In genomic region chr6:137866200-137866913, GRCh38 we compare ENCODE assay signal across 8 cellular contexts. TPM values are rescaled to one million over a fixed set of nuclear protein-coding genes. Genes with fewer than 3 reads are reported as not detected.
A peak's percentile ranks its signal among the peaks of the same experiment; 100 is the strongest.
DNase-seq lines count a peak whose midpoint lies in the region; ATAC-seq and TF ChIP-seq lines count a peak whose summit lies in the region.

No MANE protein-coding gene starts in this region.

- H3K27ac Mint-ChIP-seq in WTC11 = 0 out of 2 replicates have a peak overlapping the region, but pooled peaks have one; percentile 58

- no peak for TF ChIP-seq POLR2A in esophagus muscularis mucosa (IDR thresholded peaks at IDR 0.05; ENCODE audit: low read depth)

- WGBS in esophagus muscularis mucosa = 11% methylated on average over 25 of the region's 25 CpGs

- H3K4me3 Mint-ChIP-seq in WTC11 = peak overlapping the region; percentile 79

- peaks cover 48% of the 10 kb centered on the region for H3K4me1 Mint-ChIP-seq in WTC11

- H3K36me3 ChIP-seq in esophagus muscularis mucosa (peaks cover 0 to 2% (median 0%) of the 10 kb centered on the region in 4 donors), neural cell (ENCODE audit: insufficient read depth, low read length) (no peaks in the 10 kb centered on the region)

- H3K4me2 ChIP-seq in neural cell (ENCODE audit: low read length) = peak overlapping the region; percentile 48

- H3K27me3 ChIP-seq in esophagus muscularis mucosa (no peaks in the 10 kb centered on the region), neural cell (ENCODE audit: insufficient read depth, low read depth, low read length) (peaks cover 18% of the 10 kb centered on the region)

- intact Hi-C loops in esophagus muscularis mucosa (cut with DNase I) = loop anchor here (2.0 to 10.0 kb wide), 6 partner anchors 44 to 238 kb away; partner anchors contain the start of gene PERP

- H3K27me3 Mint-ChIP-seq in WTC11 (ENCODE audit: low read depth) = peaks cover 31% of the 10 kb centered on the region

- H4K20me1 ChIP-seq in neural cell (ENCODE audit: insufficient read depth) = no peaks in the 10 kb centered on the region

- CTCF ChIA-PET in WTC11 (lab: Charles Lee) = interaction anchor here (0.6 to 4.1 kb wide), 15 partner anchors 9 to 878 kb away, joined by 3 to 54 read pairs (median 4); no protein-coding TSS in a partner anchor

- ATAC-seq in GM19452 (IDR thresholded peaks at IDR 0.05; ENCODE audit: unreplicated experiment) = peak; percentile 29
- ATAC-seq in HG03439 (IDR thresholded peaks at IDR 0.05; ENCODE audit: unreplicated experiment) = peak; percentile 34
- ATAC-seq in WTC11 = peak; percentile 20

- H3K36me3 Mint-ChIP-seq in WTC11 = no peaks in the 10 kb centered on the region

- no peak overlapping the region for H2AFZ ChIP-seq in neural cell (ENCODE audit: low read depth, low read length)

- peak overlapping the region; percentile 54 for H3K9ac ChIP-seq in neural cell (ENCODE audit: low read length)

- H3K4me3 ChIP-seq in esophagus muscularis mucosa = peak overlapping the region; percentile 70 to 93 (median 88)
- H3K4me3 ChIP-seq in neural cell (ENCODE audit: low read length) = peak overlapping the region; percentile 76

- H3K9me3 ChIP-seq in esophagus muscularis mucosa (no peaks in the 10 kb centered on the region), neural cell (ENCODE audit: low read length) (no peaks in the 10 kb centered on the region)

- no peaks in the 10 kb centered on the region for H3F3A ChIP-seq in neural cell (ENCODE audit: insufficient read depth, low read length, poor library complexity, severe bottlenecking)

- TF ChIP-seq CTCF in WTC11 (IDR thresholded peaks at IDR 0.05) (no peak), esophagus muscularis mucosa (IDR thresholded peaks at IDR 0.05) (no peak), neural cell (IDR thresholded peaks at IDR 0.05; ENCODE audit: poor library complexity, severe bottlenecking) (no peak)

- H3K27ac ChIP-seq in esophagus muscularis mucosa (replicated peaks in 1 of 4) (peak overlapping the region; percentile 92 to 94 (median 92)), neural cell (ENCODE audit: low read length) (no peak overlapping the region)

- peak; percentile 45 for DNase-seq in D341Med (ENCODE audit: low spot score)
- peak; percentile 43 for DNase-seq in WTC11 (ENCODE audit: low spot score)
- no peak for DNase-seq in esophagus muscularis mucosa (ENCODE audit: extremely low spot score)
- no peak for DNase-seq in NCI-H446 (lab: John Stamatoyannopoulos, UW)
- no peak for DNase-seq in central memory CD4-positive, alpha-beta T cell

- no peaks in the 10 kb centered on the region for H3K9me3 Mint-ChIP-seq in WTC11

- H3K79me2 ChIP-seq in neural cell (replicated peaks; ENCODE audit: insufficient read depth, low read length) = no peaks in the 10 kb centered on the region

- peaks cover 10 to 65% (median 63%) of the 10 kb centered on the region in 4 donors for H3K4me1 ChIP-seq in esophagus muscularis mucosa

- no peak for TF ChIP-seq RAD21 in neural cell (conservative IDR thresholded peaks at IDR 0.05)

- TF ChIP-seq EP300 in esophagus muscularis mucosa (IDR thresholded peaks at IDR 0.05) (no peak), neural cell (conservative IDR thresholded peaks at IDR 0.05; ENCODE audit: poor library complexity, severe bottlenecking) (no peak)

- H3K9me2 ChIP-seq in neural cell (ENCODE audit: insufficient read depth, low read length) = no peaks in the 10 kb centered on the region

- POLR2A ChIA-PET in WTC11 (lab: Charles Lee) = no interaction called here

TF ChIP-seq in WTC11, 78 proteins besides CTCF, POLR2A, EP300 and RAD21 (continues in another document):
- TF ChIP-seq FOXP1 (CRISPR knock-in tag; IDR thresholded peaks at IDR 0.05; ENCODE audit: borderline replicate concordance) (no peak), OVOL2 (CRISPR knock-in tag; IDR thresholded peaks at IDR 0.05; ENCODE audit: borderline replicate concordance) (no peak), ZNF423 (CRISPR knock-in tag; IDR thresholded peaks at IDR 0.05) (peak; percentile 89), FOXK1 (CRISPR knock-in tag; IDR thresholded peaks at IDR 0.05) (no peak), ESRRA (CRISPR knock-in tag; IDR thresholded peaks at IDR 0.05; ENCODE audit: borderline replicate concordance) (no peak), E2F4 (CRISPR knock-in tag; IDR thresholded peaks at IDR 0.05; ENCODE audit: borderline replicate concordance, low read depth) (no peak), AR (CRISPR knock-in tag; IDR thresholded peaks at IDR 0.05) (no peak), NR2C2 (CRISPR knock-in tag; IDR thresholded peaks at IDR 0.05) (no peak), NFE2L1 (CRISPR knock-in tag; IDR thresholded peaks at IDR 0.05) (no peak)

TF ChIP-seq in neural cell, 6 proteins besides CTCF, POLR2A, EP300 and RAD21:
- TF ChIP-seq TAF1 (IDR thresholded peaks at IDR 0.05; ENCODE audit: low read depth) (no peak), REST (IDR thresholded peaks at IDR 0.05; ENCODE audit: borderline replicate concordance) (no peak), MXI1 (conservative IDR thresholded peaks at IDR 0.05; ENCODE audit: poor library complexity, severe bottlenecking) (no peak)

RNA-seq across cellular contexts. Expression of gene TNFAIP3, which starts 0.7 kb away (rescaled TPM):
- total RNA-seq in WTC11 (2021) (3.0 to 4.7 TPM (median 4.2 TPM) in 3 replicates), esophagus muscularis mucosa (10 to 100 TPM; 21.0 to 54.3 (median 29.8) TPM)
- 0.20 and 0.70 TPM in 2 replicates for polyA plus RNA-seq in neural cell
- 0.24 and 1.0 TPM in 2 replicates for polyA minus RNA-seq in neural cell

Comparison
In these comparisons a context has a peak if more than half of its experiments do, and no peak if none do; other contexts are left out.
1. DNase-seq: peak in D341Med (single experiment) and WTC11 (single experiment); none in esophagus muscularis mucosa (single experiment), NCI-H446 (0 of 2) and central memory CD4-positive, alpha-beta T cell (single experiment).
2. Peak in every context shown above with its lines, with median percentiles within 50 percentile points of each other: ATAC-seq.